8 cellular contexts compared by ENCODE assay signal in genomic region chr17:34979650-34980352, GRCh38. TPM values are rescaled to one million over a fixed set of nuclear protein-coding genes. Genes with fewer than 3 reads are reported as not detected.
DNase-seq lines count a peak whose midpoint lies in the region; ATAC-seq and TF ChIP-seq lines count a peak whose summit lies in the region.

No MANE protein-coding gene starts in this region.

- H3K4ac ChIP-seq in mesenchymal stem cell (ENCODE audit: low read depth in 1 of 2, low read length in 2 of 2), result peak overlapping the region in 1 of 2 experiments; percentile 51

- H3K14ac ChIP-seq in mesenchymal stem cell (ENCODE audit: low read length in 2 of 2), result no peak overlapping the region

- TF ChIP-seq CTCF in AG10803 (conservative IDR thresholded peaks at IDR 0.05; ENCODE audit: low read length) (no peak), astrocyte of the spinal cord (IDR thresholded peaks at IDR 0.05; ENCODE audit: low read depth, low read length) (no peak)

- H3K27ac ChIP-seq in HUES64 (ENCODE audit: low read depth, low read length) (peak overlapping the region; percentile 97), mesenchymal stem cell (ENCODE audit: low read length, poor library complexity, severe bottlenecking) (peak overlapping the region; percentile 49)

- peaks cover 18% of the 10 kb centered on the region for H3K79me1 ChIP-seq in mesenchymal stem cell (replicated peaks; ENCODE audit: low read length, poor library complexity, severe bottlenecking)

- no peak overlapping the region for H3K23ac ChIP-seq in mesenchymal stem cell (ENCODE audit: low read length in 2 of 2)

- ATAC-seq in GM18858 (IDR thresholded peaks at IDR 0.05; ENCODE audit: unreplicated experiment), result no peak

- H4K8ac ChIP-seq in mesenchymal stem cell (ENCODE audit: low read length), result peak overlapping the region; percentile 32

- H3K36me3 ChIP-seq in HUES64 (ENCODE audit: insufficient read depth, low read length), result peaks cover 19% of the 10 kb centered on the region
- H3K36me3 ChIP-seq in mesenchymal stem cell (ENCODE audit: control insufficient read depth in 1 of 2, insufficient read depth in 2 of 2, low read depth in 1 of 2, low read length in 2 of 2), result peaks cover 4 to 6% of the 10 kb centered on the region in 2 experiments

- H3K4me1 ChIP-seq in HUES64 (ENCODE audit: insufficient read depth, low read length), result peaks cover 26% of the 10 kb centered on the region; the same call in 1 of the 2 replicates
- H3K4me1 ChIP-seq in mesenchymal stem cell (ENCODE audit: control insufficient read depth, insufficient read depth, low read depth, low read length), result peaks cover 2% of the 10 kb centered on the region

- H2BK12ac ChIP-seq in mesenchymal stem cell (ENCODE audit: low read length in 2 of 2), result no peak overlapping the region

- H2BK15ac ChIP-seq in mesenchymal stem cell (ENCODE audit: low read depth, poor library complexity, severe bottlenecking), result no peak overlapping the region

- H3K4me2 ChIP-seq in mesenchymal stem cell (ENCODE audit: low read length, poor library complexity, severe bottlenecking), result peak overlapping the region; percentile 62

- no peaks in the 10 kb centered on the region for H3K9me3 ChIP-seq in HUES64 (ENCODE audit: insufficient read depth, low read depth, low read length)
- no peaks in the 10 kb centered on the region for H3K9me3 ChIP-seq in mesenchymal stem cell (ENCODE audit: control insufficient read depth, low read length)

- H3K4me3 ChIP-seq in AG10803 (ENCODE audit: low read length) (peak overlapping the region; percentile 73), HUES64 (ENCODE audit: low read length) (peak overlapping the region; percentile 86), astrocyte of the spinal cord (ENCODE audit: low read depth, low read length) (peak overlapping the region; percentile 66), mesenchymal stem cell (ENCODE audit: insufficient read depth in 1 of 2, low read depth in 1 of 2, low read length in 2 of 2) (peak overlapping the region; percentile 81 to 93)

- in situ Hi-C loops in astrocyte of the spinal cord (cut with HindIII; ENCODE audit: low sequenced_read_pairs), result no loop called here

- no peaks in the 10 kb centered on the region for H3K27me3 ChIP-seq in HUES64 (ENCODE audit: insufficient read depth, low read length)
- H3K27me3 ChIP-seq in mesenchymal stem cell (ENCODE audit: control insufficient read depth in 1 of 2, insufficient read depth in 1 of 2, low read length in 2 of 2), result peaks cover 0 to 3% of the 10 kb centered on the region in 2 experiments

- no peak overlapping the region for H2BK5ac ChIP-seq in mesenchymal stem cell (ENCODE audit: low read depth, low read length, poor library complexity, severe bottlenecking)

- no peak overlapping the region for H4K91ac ChIP-seq in mesenchymal stem cell (ENCODE audit: low read length)

- no peak for DNase-seq in AG10803 (ENCODE audit: low read depth)
- DNase-seq in astrocyte of the spinal cord (ENCODE audit: low read depth, low spot score), result no peak
- DNase-seq in mesenchymal stem cell, result peak; percentile 18
- no peak for DNase-seq in cerebellar nuclear complex (lab: John Stamatoyannopoulos, UW)
- DNase-seq in activated gamma-delta T cell (lab: John Stamatoyannopoulos, UW), result no peak
- DNase-seq in glomerular visceral epithelial cell (ENCODE audit: extremely low spot score), result no peak

- H2AFZ ChIP-seq in mesenchymal stem cell (ENCODE audit: low read depth, low read length), result peak overlapping the region; percentile 27

- peak overlapping the region in 1 of 2 experiments; percentile 52 for H3K18ac ChIP-seq in mesenchymal stem cell (ENCODE audit: low read depth in 1 of 2, low read length in 2 of 2)

- 21% methylated on average over 14 of the region's 15 CpGs for WGBS in HUES64
- WGBS in mesenchymal stem cell, result 21% methylated on average over 14 of the region's 15 CpGs

- no peak overlapping the region for H2BK120ac ChIP-seq in mesenchymal stem cell (ENCODE audit: low read depth, low read length)

- no peak overlapping the region for H2AK5ac ChIP-seq in mesenchymal stem cell (ENCODE audit: low read length, severe bottlenecking)

- peak overlapping the region; percentile 99 for H3K9ac ChIP-seq in HUES64 (ENCODE audit: low read depth, low read length)
- peak overlapping the region; percentile 98 for H3K9ac ChIP-seq in mesenchymal stem cell (ENCODE audit: low read length)

RNA-seq across cellular contexts. Expression of gene LIG3, which starts 0.5 kb away (rescaled TPM):
- polyA plus RNA-seq in HUES64 (2013, experiment 1 of 2), result 47.3 TPM
- 48.0 TPM for polyA plus RNA-seq in HUES64 (2013, experiment 2 of 2)
- 11.0 TPM for polyA plus RNA-seq in mesenchymal stem cell (2013, experiment 1 of 2)
- polyA plus RNA-seq in mesenchymal stem cell (2013, experiment 2 of 2), result 10.0 TPM

RNA-seq across cellular contexts. Expression of gene ZNF830, which starts 18.5 kb away (rescaled TPM):
- polyA plus RNA-seq in HUES64 (2013, experiment 1 of 2), result 9.2 TPM
- 9.9 TPM for polyA plus RNA-seq in HUES64 (2013, experiment 2 of 2)
- 7.3 TPM for polyA plus RNA-seq in mesenchymal stem cell (2013, experiment 1 of 2)
- polyA plus RNA-seq in mesenchymal stem cell (2013, experiment 2 of 2), result 6.9 TPM

RNA-seq across cellular contexts. Expression of gene CCT6B, which starts 18.5 kb away (rescaled TPM):
- 1.7 TPM for polyA plus RNA-seq in HUES64 (2013, experiment 1 of 2)
- 2.7 TPM for polyA plus RNA-seq in HUES64 (2013, experiment 2 of 2)
- polyA plus RNA-seq in mesenchymal stem cell (2013, experiment 1 of 2), result 1.6 TPM
- 1.6 TPM for polyA plus RNA-seq in mesenchymal stem cell (2013, experiment 2 of 2)
